ENCODE assay signal across 12 cellular contexts in the genomic region with DNA sequence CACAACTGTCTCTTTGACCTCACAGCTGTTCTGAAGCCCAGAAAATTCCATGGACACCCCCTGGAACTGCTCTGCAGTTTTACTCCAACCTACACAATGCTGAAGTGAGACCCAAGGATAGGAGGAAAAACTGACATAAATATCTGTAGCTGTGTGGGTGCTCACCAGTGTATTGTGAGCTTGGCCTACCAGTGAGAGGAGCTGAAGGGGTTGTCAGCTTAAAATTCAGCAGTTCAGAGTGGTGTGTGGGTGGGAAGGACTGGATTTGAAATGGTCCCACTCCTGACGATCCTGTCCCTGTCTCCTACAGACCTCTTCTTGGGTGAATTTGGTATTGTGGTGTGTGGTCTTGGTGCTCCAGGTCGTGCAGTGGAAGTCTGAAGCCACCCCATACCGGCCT. TPM values are rescaled to one million over a fixed set of nuclear protein-coding genes. Genes with fewer than 3 reads are reported as not detected.
A peak's percentile ranks its signal among the peaks of the same experiment; 100 is the strongest.
DNase-seq lines count a peak whose midpoint lies in the region; ATAC-seq and TF ChIP-seq lines count a peak whose summit lies in the region.
"Had no signal": no experiment of that assay in that cellular context is flagged by ENCODE, and none has a peak within 500 bp of the region (broad histone marks: within the 10 kb centered on the region; RNA-seq: fewer than 3 reads in every experiment).

No MANE protein-coding gene starts in this region.

- POLR2A ChIA-PET in CD8-positive, alpha-beta T cell (lab: Charles Lee), result interaction anchor here (0.5 to 10.6 kb wide), 9 partner anchors 16 to 149 kb away, joined by 3 to 165 read pairs (median 5); a partner anchor contains a TSS

- H3K4me3 ChIP-seq in CD8-positive, alpha-beta T cell (ENCODE audit: low read depth, low read length), result no peak overlapping the region
- H3K4me3 ChIP-seq: esophagus muscularis mucosa had no signal

- H3K27ac Mint-ChIP-seq in CD8-positive, alpha-beta T cell, result peak overlapping the region; percentile 84
- peak overlapping the region; percentile 93 for H3K27ac Mint-ChIP-seq in T-helper 17 cell
- H3K27ac Mint-ChIP-seq in glutamatergic neuron (ENCODE audit: unreplicated experiment), result peak overlapping the region; percentile 70

- H3K9me3 Mint-ChIP-seq in CD8-positive, alpha-beta T cell, result no peaks in the 10 kb centered on the region
- H3K9me3 Mint-ChIP-seq in glutamatergic neuron (ENCODE audit: unreplicated experiment), result peaks cover 7% of the 10 kb centered on the region

- H3K36me3 Mint-ChIP-seq in CD8-positive, alpha-beta T cell, result peaks cover 46% of the 10 kb centered on the region
- H3K36me3 Mint-ChIP-seq in T-helper 17 cell (ENCODE audit: low read depth), result peaks cover 3% of the 10 kb centered on the region
- H3K36me3 Mint-ChIP-seq in glutamatergic neuron (ENCODE audit: unreplicated experiment), result no peaks in the 10 kb centered on the region

- CTCF ChIA-PET in CD8-positive, alpha-beta T cell (lab: Charles Lee), result interaction anchor here (0.9 to 1.8 kb wide), 7 partner anchors 17 to 125 kb away, joined by 3 to 7 read pairs (median 4); a partner anchor contains a TSS

- no peaks in the 10 kb centered on the region for H3K9me3 ChIP-seq in CD8-positive, alpha-beta T cell (ENCODE audit: low read length)
- H3K9me3 ChIP-seq in T-helper 17 cell (ENCODE audit: control insufficient read depth, low read length, poor library complexity, severe bottlenecking), result no peaks in the 10 kb centered on the region
- H3K9me3 ChIP-seq: esophagus muscularis mucosa, lower lobe of right lung had no signal

- H3K36me3 ChIP-seq in CD8-positive, alpha-beta T cell (ENCODE audit: insufficient read depth, low read length), result peaks cover 28% of the 10 kb centered on the region

- H3K27me3 Mint-ChIP-seq in CD8-positive, alpha-beta T cell (ENCODE audit: low read depth), result no peaks in the 10 kb centered on the region
- H3K27me3 Mint-ChIP-seq in T-helper 17 cell (no peaks in the 10 kb centered on the region), glutamatergic neuron (ENCODE audit: unreplicated experiment) (peaks cover 2% of the 10 kb centered on the region)

- TF ChIP-seq CTCF in 22Rv1 (IDR thresholded peaks at IDR 0.05), result no peak
- no peak for TF ChIP-seq CTCF in CD8-positive, alpha-beta T cell (IDR thresholded peaks at IDR 0.05)
- no peak for TF ChIP-seq CTCF in glutamatergic neuron (IDR thresholded peaks at IDR 0.05; ENCODE audit: partially characterized antibody, unreplicated experiment)

- H3K4me1 Mint-ChIP-seq in CD8-positive, alpha-beta T cell (ENCODE audit: low read depth), result peaks cover 52% of the 10 kb centered on the region
- peaks cover 46% of the 10 kb centered on the region for H3K4me1 Mint-ChIP-seq in T-helper 17 cell
- H3K4me1 Mint-ChIP-seq in glutamatergic neuron (ENCODE audit: low read depth, unreplicated experiment), result peaks cover 7% of the 10 kb centered on the region

- no peak for ATAC-seq in CD8-positive, alpha-beta T cell
- ATAC-seq in T-helper 17 cell (no peak), GM21423 (IDR thresholded peaks at IDR 0.05; ENCODE audit: unreplicated experiment) (no peak), GM18873 (IDR thresholded peaks at IDR 0.05; ENCODE audit: low FRiP score, unreplicated experiment) (no peak)
- ATAC-seq: lower lobe of right lung had no signal

- H3K4me1 ChIP-seq in CD8-positive, alpha-beta T cell (ENCODE audit: insufficient read depth, low read length), result peaks cover 48% of the 10 kb centered on the region

- no peaks in the 10 kb centered on the region for H3K27me3 ChIP-seq in CD8-positive, alpha-beta T cell (ENCODE audit: insufficient read depth, low read length)
- H3K27me3 ChIP-seq: esophagus muscularis mucosa had no signal

- H3K4me3 Mint-ChIP-seq in CD8-positive, alpha-beta T cell, result peak overlapping the region; percentile 94
- peak overlapping the region; percentile 80 for H3K4me3 Mint-ChIP-seq in T-helper 17 cell
- H3K4me3 Mint-ChIP-seq in glutamatergic neuron (ENCODE audit: unreplicated experiment), result peak overlapping the region; percentile 76

- intact Hi-C loops in CD8-positive, alpha-beta T cell (cut with DNase I, micrococcal nuclease), result loop anchor here in 1 of 2 experiments (5.0 to 10.0 kb wide), 2 partner anchors 37 to 195 kb away; a partner anchor contains a TSS

- peak overlapping the region; percentile 98 for H3K27ac ChIP-seq in 22Rv1
- H3K27ac ChIP-seq in CD8-positive, alpha-beta T cell (ENCODE audit: low read depth, low read length), result no peak overlapping the region
- H3K27ac ChIP-seq: lower lobe of right lung had no signal

- DNase-seq in CD8-positive, alpha-beta T cell, result no peak
- no peak for DNase-seq in T-helper 17 cell
- DNase-seq in glutamatergic neuron, result no peak
- DNase-seq in NCI-H1694 treated with DMSO at 0.1 percent for 48 hours (lab: John Stamatoyannopoulos, UW), result no peak
- DNase-seq in stimulated activated CD4-positive, alpha-beta T cell treated with anti-CD3 and anti-CD28 coated beads, Interleukin-1b, Interleukin-23, amount 100 ng/mL, for 48 hours, result no peak
- DNase-seq: cerebellar nuclear complex; lower lobe of right lung; stimulated activated naive CD4-positive, alpha-beta T cell had no signal

RNA-seq across cellular contexts. Expression of a gene that starts 2.2 kb away (rescaled TPM):
- 1 to 10 TPM; 6.2 to 6.5 TPM for total RNA-seq in CD8-positive, alpha-beta T cell
- total RNA-seq in T-helper 17 cell (1 to 10 TPM; 5.7 to 7.3 TPM), glutamatergic neuron (ENCODE audit: unreplicated experiment) (17.4 TPM)

RNA-seq across cellular contexts. Expression of a gene that starts 2.4 kb away (rescaled TPM):
- total RNA-seq in CD8-positive, alpha-beta T cell, result 10 to 100 TPM; 27.5 to 28.4 TPM
- 10 to 100 TPM; 20.5 to 27.7 TPM for total RNA-seq in T-helper 17 cell
- 28.2 TPM for total RNA-seq in glutamatergic neuron (ENCODE audit: unreplicated experiment)

RNA-seq across cellular contexts. Expression of a gene that starts 15.7 kb away (rescaled TPM):
- total RNA-seq in CD8-positive, alpha-beta T cell, result 100 to 1,000 TPM; 356 TPM
- total RNA-seq in T-helper 17 cell (100 to 1,000 TPM; 271 to 305 TPM), glutamatergic neuron (ENCODE audit: unreplicated experiment) (104 TPM)

RNA-seq across cellular contexts. Expression of a gene that starts 18.4 kb away (rescaled TPM):
- 10 to 100 TPM; 10.3 to 13.2 TPM for total RNA-seq in CD8-positive, alpha-beta T cell
- total RNA-seq in T-helper 17 cell (10 to 100 TPM; 14.1 to 15.8 TPM), glutamatergic neuron (ENCODE audit: unreplicated experiment) (39.4 TPM)

RNA-seq across cellular contexts. Expression of a gene that starts 28.2 kb away (rescaled TPM):
- 10 to 100 TPM; 51.4 to 55.3 TPM for total RNA-seq in CD8-positive, alpha-beta T cell
- total RNA-seq in T-helper 17 cell (10 to 100 TPM; 65.0 to 65.7 TPM), glutamatergic neuron (ENCODE audit: unreplicated experiment) (92.5 TPM)
